ENCODE assay signal across 8 cellular contexts in the genomic region with DNA sequence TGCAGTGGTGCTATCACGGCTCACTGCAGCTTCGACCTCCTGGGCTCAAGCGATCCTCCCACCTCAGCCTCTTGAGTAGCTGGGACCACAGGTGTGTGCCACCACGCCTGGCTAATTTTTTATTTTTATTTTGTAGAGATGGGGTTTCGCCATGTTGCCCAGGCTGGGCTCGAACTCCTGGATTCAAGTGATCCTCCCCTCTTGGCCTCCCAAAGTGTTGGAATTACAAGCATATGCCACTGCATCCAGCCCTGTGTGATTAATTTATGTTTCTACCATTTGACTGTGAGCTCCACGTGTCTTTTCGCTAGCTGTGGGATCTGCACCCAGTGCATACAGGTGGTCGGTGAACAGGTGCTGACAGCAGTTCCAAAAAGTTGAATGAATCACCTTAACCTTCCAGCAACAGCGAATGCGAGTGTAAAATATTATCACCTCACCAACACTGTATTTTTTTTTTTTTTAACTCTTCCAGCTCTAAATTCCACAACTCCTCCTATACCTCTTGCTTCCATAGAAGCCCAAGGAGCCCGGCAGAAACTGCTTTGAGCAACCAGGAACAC. TPM values are rescaled to one million over a fixed set of nuclear protein-coding genes. Genes with fewer than 3 reads are reported as not detected.
DNase-seq lines count a peak whose midpoint lies in the region; ATAC-seq and TF ChIP-seq lines count a peak whose summit lies in the region.

No MANE protein-coding gene starts in this region.

- H3K27me3 Mint-ChIP-seq in immature natural killer cell (ENCODE audit: low read depth in 3 of 3), result peaks cover 0 to 4% (median 0%) of the 10 kb centered on the region in 3 donors

- peak overlapping the region; percentile 87 to 92 (median 88) for H3K4me3 Mint-ChIP-seq in immature natural killer cell

- no peaks in the 10 kb centered on the region for H3F3A ChIP-seq in GM23248 (ENCODE audit: insufficient read depth)
- H3F3A ChIP-seq in Loucy (ENCODE audit: low read depth), result no peaks in the 10 kb centered on the region

- H3K27ac Mint-ChIP-seq in immature natural killer cell, result peak overlapping the region in 5 of 6 donors; percentile 67 to 88 (median 83)

- ATAC-seq in GM18498 (IDR thresholded peaks at IDR 0.05; ENCODE audit: unreplicated experiment) (peak; percentile 29), upper lobe of right lung (no peak)

- H3K9me2 ChIP-seq in GM23248 (ENCODE audit: insufficient read depth) (no peaks in the 10 kb centered on the region), Loucy (replicated peaks; ENCODE audit: low read depth, low read length) (no peaks in the 10 kb centered on the region)

- no peaks in the 10 kb centered on the region for H3K36me3 ChIP-seq in GM23248 (ENCODE audit: low read depth)
- no peaks in the 10 kb centered on the region for H3K36me3 ChIP-seq in Loucy (ENCODE audit: insufficient read depth, low read length)
- H3K36me3 ChIP-seq in upper lobe of right lung, result no peaks in the 10 kb centered on the region

- H3K9me3 ChIP-seq in GM23248 (ENCODE audit: low read depth) (no peaks in the 10 kb centered on the region), Loucy (ENCODE audit: insufficient read depth, low read depth, low read length) (no peaks in the 10 kb centered on the region), upper lobe of right lung (no peaks in the 10 kb centered on the region)

- in situ Hi-C loops in GM23248 (cut with MboI), result no loop called here

- no peaks in the 10 kb centered on the region for H3K79me2 ChIP-seq in GM23248 (ENCODE audit: insufficient read depth)
- H3K79me2 ChIP-seq in Loucy (ENCODE audit: insufficient read depth, low read length), result no peaks in the 10 kb centered on the region

- H3K27me3 ChIP-seq in GM23248 (replicated peaks; ENCODE audit: insufficient read depth) (no peaks in the 10 kb centered on the region), Loucy (ENCODE audit: insufficient read depth, low read length, poor library complexity, severe bottlenecking) (no peaks in the 10 kb centered on the region), upper lobe of right lung (no peaks in the 10 kb centered on the region)

- 0 out of 2 replicates have a peak overlapping the region, but pooled peaks have one; percentile 24 for H3K9ac ChIP-seq in GM23248
- peak overlapping the region; percentile 51 for H3K9ac ChIP-seq in Loucy (ENCODE audit: low read depth, low read length, poor library complexity, severe bottlenecking)

- TF ChIP-seq CTCF in Loucy (conservative IDR thresholded peaks at IDR 0.05; ENCODE audit: low read length), result no peak
- no peak for TF ChIP-seq CTCF in upper lobe of right lung (IDR thresholded peaks at IDR 0.05)

- no peaks in the 10 kb centered on the region for H3K9me3 Mint-ChIP-seq in immature natural killer cell

- H3K4me3 ChIP-seq in GM23248 (peak overlapping the region; percentile 58), Loucy (ENCODE audit: low read length, poor library complexity, severe bottlenecking) (peak overlapping the region; percentile 83), upper lobe of right lung (peak overlapping the region; percentile 76)

- DNase-seq in GM23248 (no peak), immature natural killer cell (peak in 1 of 3 donors; percentile 1), upper lobe of right lung (no peak), OCI-M2 (lab: John Stamatoyannopoulos, UW; ENCODE audit: unreplicated experiment) (no peak), D341Med (ENCODE audit: low spot score) (no peak), hypothalamus (lab: John Stamatoyannopoulos, UW) (no peak)

- H3K36me3 Mint-ChIP-seq in immature natural killer cell, result peaks cover 3 to 8% (median 3%) of the 10 kb centered on the region in 3 donors

- peaks cover 15 to 22% of the 10 kb centered on the region in 2 donors for H3K4me1 Mint-ChIP-seq in immature natural killer cell

- H3K4me1 ChIP-seq in GM23248 (ENCODE audit: insufficient read depth), result no peaks in the 10 kb centered on the region
- peaks cover 12% of the 10 kb centered on the region for H3K4me1 ChIP-seq in Loucy (ENCODE audit: insufficient read depth, low read length, poor library complexity, severe bottlenecking)
- H3K4me1 ChIP-seq in upper lobe of right lung, result no peaks in the 10 kb centered on the region

- H4K20me1 ChIP-seq in GM23248 (ENCODE audit: insufficient read depth) (no peaks in the 10 kb centered on the region), Loucy (ENCODE audit: insufficient read depth, low read length, poor library complexity, severe bottlenecking) (no peaks in the 10 kb centered on the region)

- H3K27ac ChIP-seq in GM23248, result no peak overlapping the region
- no peak overlapping the region for H3K27ac ChIP-seq in upper lobe of right lung

- H3K4me2 ChIP-seq in GM23248 (ENCODE audit: unreplicated experiment), result peak overlapping the region; percentile 60
- peak overlapping the region; percentile 73 for H3K4me2 ChIP-seq in Loucy (ENCODE audit: low read depth, low read length, poor library complexity, severe bottlenecking)

- H2AFZ ChIP-seq in GM23248 (peak overlapping the region; percentile 76), Loucy (ENCODE audit: low read length) (peak overlapping the region; percentile 96)

- 44 to 47% methylated on average over 12 of the region's 12 CpGs for WGBS in GM23248 (ENCODE audit: low coverage in 1 of 2, low lambda C conversion rate in 2 of 2, missing lambda C conversion rate in 2 of 2), 2 experiments

- intact Hi-C loops in upper lobe of right lung (cut with DNase I), result no loop called here

RNA-seq across cellular contexts. Expression of gene NUDT7, which starts 0.5 kb away (rescaled TPM):
- total RNA-seq in GM23248 (2014; rRNA removed; shearing (Covaris generic)), result 3.0 and 3.5 TPM in 2 replicates
- polyA plus RNA-seq in GM23248 (2016; fragmentation: Nextera tagmentation; extraction: Ambion mirVana), result 6.2 and 7.9 TPM in 2 replicates
- polyA plus RNA-seq in immature natural killer cell, result 10 to 100 TPM in 1 of 3 donors, 1 to 10 TPM in 2; 4.7 to 13.9 (median 5.0) TPM
- total RNA-seq in upper lobe of right lung, result 7.2 TPM
